ENCODE assay signal across 34 cellular contexts in genomic region chr3:72914383-72914782, GRCh38. TPM values are rescaled to one million over a fixed set of nuclear protein-coding genes. Genes with fewer than 3 reads are reported as not detected.
"Had no signal": no experiment of that assay in that cellular context is flagged by ENCODE, and none has a peak within 500 bp of the region (broad histone marks: within the 10 kb centered on the region; RNA-seq: fewer than 3 reads in every experiment).

No MANE protein-coding gene starts in this region.

- ATAC-seq: activated CD4-positive, alpha-beta T cell treated with anti-CD3 and anti-CD28 coated beads for 36 hours; activated CD4-positive, CD25-positive, alpha-beta regulatory T cell treated with anti-CD3 and anti-CD28 coated beads, Interleukin-2, amount 50 U/mL, for 24 hours; activated CD8-positive, alpha-beta memory T cell treated with anti-CD3 and anti-CD28 coated beads, Interleukin-2, amount 10 ng/mL, durations not matched to agents 7 days and 5 days; activated CD8-positive, alpha-beta T cell treated with anti-CD3 and anti-CD28 coated beads, Interleukin-2, amount 10 ng/mL, durations not matched to agents 7 days and 5 days; activated naive CD8-positive, alpha-beta T cell treated with anti-CD3 and anti-CD28 coated beads, Interleukin-2, amount 50 U/mL, for 24 hours; body of pancreas; WTC11 had no signal

- H3K9me3 ChIP-seq: body of pancreas, breast epithelium had no signal

- H3K36me3 ChIP-seq: breast epithelium, WERI-Rb-1 had no signal

- H3K36me3 Mint-ChIP-seq: activated CD8-positive, alpha-beta memory T cell treated with anti-CD3 and anti-CD28 coated beads, Interleukin-2, amount 10 ng/mL, durations not matched to agents 7 days and 5 days; activated naive CD4-positive, alpha-beta T cell treated with anti-CD3 and anti-CD28 coated beads, Interleukin-2, amount 10 ng/mL, durations not matched to agents 7 days and 5 days; activated naive CD4-positive, alpha-beta T cell treated with anti-CD3 and anti-CD28 coated beads, Interleukin-2, amount 50 U/mL, for 24 hours; activated naive CD8-positive, alpha-beta T cell; activated naive CD8-positive, alpha-beta T cell treated with anti-CD3 and anti-CD28 coated beads, Interleukin-2, amount 10 ng/mL, durations not matched to agents 7 days and 5 days; WTC11 had no signal

- H3K4me3 ChIP-seq: body of pancreas, breast epithelium had no signal

- H3K4me1 ChIP-seq: body of pancreas, breast epithelium had no signal

- H3K27me3 Mint-ChIP-seq: activated CD4-positive, alpha-beta memory T cell treated with anti-CD3 and anti-CD28 coated beads, Interleukin-2, amount 10 ng/mL, durations not matched to agents 7 days and 5 days; activated naive CD4-positive, alpha-beta T cell treated with anti-CD3 and anti-CD28 coated beads, Interleukin-2, amount 50 U/mL, for 24 hours; activated naive CD8-positive, alpha-beta T cell; activated naive CD8-positive, alpha-beta T cell treated with anti-CD3 and anti-CD28 coated beads, Interleukin-2, amount 10 ng/mL, durations not matched to agents 7 days and 5 days; activated naive CD8-positive, alpha-beta T cell treated with anti-CD3 and anti-CD28 coated beads, Interleukin-2, amount 50 U/mL, for 24 hours had no signal

- H3K9me3 Mint-ChIP-seq: activated CD4-positive, alpha-beta memory T cell treated with anti-CD3 and anti-CD28 coated beads, Interleukin-2, amount 10 ng/mL, durations not matched to agents 7 days and 5 days; activated CD4-positive, alpha-beta T cell treated with anti-CD3 and anti-CD28 coated beads, Interleukin-2, amount 10 ng/mL, durations not matched to agents 7 days and 5 days; activated naive CD4-positive, alpha-beta T cell treated with anti-CD3 and anti-CD28 coated beads, Interleukin-2, amount 10 ng/mL, durations not matched to agents 7 days and 5 days; activated naive CD4-positive, alpha-beta T cell treated with anti-CD3 and anti-CD28 coated beads, Interleukin-2, amount 50 U/mL, for 24 hours; activated naive CD8-positive, alpha-beta T cell treated with anti-CD3 and anti-CD28 coated beads, Interleukin-2, amount 10 ng/mL, durations not matched to agents 7 days and 5 days; activated naive CD8-positive, alpha-beta T cell treated with anti-CD3 and anti-CD28 coated beads, Interleukin-2, amount 50 U/mL, for 24 hours; activated T-cell treated with anti-CD3 and anti-CD28 coated beads, Interleukin-2, amount 50 U/mL, for 24 hours; activated T-helper 2 cell treated with anti-CD3 and anti-CD28 coated beads, Interferon-gamma antibody, Interleukin-2, Interleukin-4, amounts not matched to agents 10 μg/mL and 5 μg/mL and 100 μg/mL, durations not matched to agents 14 hours and 24 hours and 36 hours; T-helper 1 cell treated with Interleukin-12 subunit alpha and Interleukin-12 subunit beta and Interleukin-4 antibody, amounts not matched to agents 30 μg/mL and 1 μg/mL, for 36 hours; WTC11 had no signal

- H3K27ac ChIP-seq: body of pancreas, brain microvascular endothelial cell, breast epithelium, WERI-Rb-1 had no signal

- H3K4me1 Mint-ChIP-seq: activated CD4-positive, alpha-beta memory T cell treated with anti-CD3 and anti-CD28 coated beads, Interleukin-2, amount 10 ng/mL, durations not matched to agents 7 days and 5 days; activated CD4-positive, alpha-beta T cell treated with anti-CD3 and anti-CD28 coated beads for 36 hours; activated CD4-positive, alpha-beta T cell treated with anti-CD3 and anti-CD28 coated beads, Interleukin-2, amount 10 ng/mL, durations not matched to agents 7 days and 5 days; activated CD8-positive, alpha-beta memory T cell treated with anti-CD3 and anti-CD28 coated beads, Interleukin-2, amount 10 ng/mL, durations not matched to agents 7 days and 5 days; activated naive CD4-positive, alpha-beta T cell treated with anti-CD3 and anti-CD28 coated beads, Interleukin-2, amount 10 ng/mL, durations not matched to agents 7 days and 5 days; activated naive CD4-positive, alpha-beta T cell treated with anti-CD3 and anti-CD28 coated beads, Interleukin-2, amount 50 U/mL, for 24 hours; activated naive CD8-positive, alpha-beta T cell treated with anti-CD3 and anti-CD28 coated beads, Interleukin-2, amount 10 ng/mL, durations not matched to agents 7 days and 5 days; activated naive CD8-positive, alpha-beta T cell treated with anti-CD3 and anti-CD28 coated beads, Interleukin-2, amount 50 U/mL, for 24 hours; WTC11 had no signal

- DNase-seq: activated CD4-positive, alpha-beta memory T cell treated with anti-CD3 and anti-CD28 coated beads, Interleukin-2, amount 10 ng/mL, durations not matched to agents 7 days and 5 days; activated CD4-positive, alpha-beta T cell treated with anti-CD3 and anti-CD28 coated beads for 1 hour; activated CD4-positive, alpha-beta T cell treated with anti-CD3 and anti-CD28 coated beads for 36 hours; activated CD4-positive, alpha-beta T cell treated with anti-CD3 and anti-CD28 coated beads for 48 hours; activated CD4-positive, alpha-beta T cell treated with anti-CD3 and anti-CD28 coated beads, Interleukin-2, amount 10 ng/mL, durations not matched to agents 7 days and 5 days; activated CD4-positive, alpha-beta T cell treated with anti-CD3 and anti-CD28 coated beads, Interleukin-2, amount 50 U/mL, for 48 hours; activated CD4-positive, CD25-positive, alpha-beta regulatory T cell; activated CD8-positive, alpha-beta memory T cell treated with anti-CD3 and anti-CD28 coated beads for 24 hours; activated CD8-positive, alpha-beta memory T cell treated with anti-CD3 and anti-CD28 coated beads, Interleukin-2, amount 10 ng/mL, durations not matched to agents 7 days and 5 days; activated CD8-positive, alpha-beta memory T cell treated with anti-CD3 and anti-CD28 coated beads, Interleukin-2, amount 50 U/mL, for 48 hours; activated CD8-positive, alpha-beta T cell treated with anti-CD3 and anti-CD28 coated beads, Interleukin-2, amount 10 ng/mL, durations not matched to agents 7 days and 5 days; activated effector memory CD4-positive, alpha-beta T cell treated with Interleukin-2 at 50 U/mL for 16 hours; activated gamma-delta T cell; activated naive CD4-positive, alpha-beta T cell treated with anti-CD3 and anti-CD28 coated beads, Interleukin-2, amount 10 ng/mL, durations not matched to agents 7 days and 5 days; activated naive CD4-positive, alpha-beta T cell treated with Interleukin-2 at 50 U/mL for 16 hours; activated naive CD8-positive, alpha-beta T cell treated with anti-CD3 and anti-CD28 coated beads, Interleukin-2, amount 10 ng/mL, durations not matched to agents 7 days and 5 days; activated naive CD8-positive, alpha-beta T cell treated with anti-CD3 and anti-CD28 coated beads, Interleukin-2, amount 50 U/mL, for 24 hours; activated T-cell treated with anti-CD3 and anti-CD28 coated beads, Interleukin-2, amount 50 U/mL, for 24 hours; activated T-cell treated with anti-CD3 and anti-CD28 coated beads, Interleukin-2, amount 50 U/mL, for 48 hours; amygdala; anterior cingulate cortex; body of pancreas; brain microvascular endothelial cell; central memory CD4-positive, alpha-beta T cell; T-helper 1 cell; WERI-Rb-1 had no signal

- H3K27me3 ChIP-seq: body of pancreas, brain microvascular endothelial cell, breast epithelium had no signal

- H3K4me3 Mint-ChIP-seq: activated CD4-positive, alpha-beta memory T cell treated with anti-CD3 and anti-CD28 coated beads, Interleukin-2, amount 10 ng/mL, durations not matched to agents 7 days and 5 days; activated CD4-positive, alpha-beta T cell treated with anti-CD3 and anti-CD28 coated beads for 36 hours; activated CD4-positive, alpha-beta T cell treated with anti-CD3 and anti-CD28 coated beads, Interleukin-2, amount 10 ng/mL, durations not matched to agents 7 days and 5 days; activated CD8-positive, alpha-beta memory T cell treated with anti-CD3 and anti-CD28 coated beads, Interleukin-2, amount 10 ng/mL, durations not matched to agents 7 days and 5 days; activated CD8-positive, alpha-beta T cell treated with anti-CD3 and anti-CD28 coated beads, Interleukin-2, amount 10 ng/mL, durations not matched to agents 7 days and 5 days; activated naive CD4-positive, alpha-beta T cell treated with anti-CD3 and anti-CD28 coated beads, Interleukin-2, amount 10 ng/mL, durations not matched to agents 7 days and 5 days; activated naive CD4-positive, alpha-beta T cell treated with anti-CD3 and anti-CD28 coated beads, Interleukin-2, amount 50 U/mL, for 24 hours; activated naive CD8-positive, alpha-beta T cell; activated naive CD8-positive, alpha-beta T cell treated with anti-CD3 and anti-CD28 coated beads, Interleukin-2, amount 10 ng/mL, durations not matched to agents 7 days and 5 days; activated naive CD8-positive, alpha-beta T cell treated with anti-CD3 and anti-CD28 coated beads, Interleukin-2, amount 50 U/mL, for 24 hours; activated T-cell treated with anti-CD3 and anti-CD28 coated beads, Interleukin-2, amount 50 U/mL, for 24 hours; T-helper 1 cell treated with Interleukin-12 subunit alpha and Interleukin-12 subunit beta and Interleukin-4 antibody, amounts not matched to agents 30 μg/mL and 1 μg/mL, for 36 hours; WTC11 had no signal

- H3K27ac Mint-ChIP-seq: activated CD4-positive, alpha-beta memory T cell treated with anti-CD3 and anti-CD28 coated beads, Interleukin-2, amount 10 ng/mL, durations not matched to agents 7 days and 5 days; activated CD4-positive, alpha-beta T cell treated with anti-CD3 and anti-CD28 coated beads for 36 hours; activated CD4-positive, alpha-beta T cell treated with anti-CD3 and anti-CD28 coated beads, Interleukin-2, amount 10 ng/mL, durations not matched to agents 7 days and 5 days; activated CD8-positive, alpha-beta memory T cell treated with anti-CD3 and anti-CD28 coated beads, Interleukin-2, amount 10 ng/mL, durations not matched to agents 7 days and 5 days; activated CD8-positive, alpha-beta T cell treated with anti-CD3 and anti-CD28 coated beads, Interleukin-2, amount 10 ng/mL, durations not matched to agents 7 days and 5 days; activated naive CD4-positive, alpha-beta T cell treated with anti-CD3 and anti-CD28 coated beads, Interleukin-2, amount 10 ng/mL, durations not matched to agents 7 days and 5 days; activated naive CD4-positive, alpha-beta T cell treated with anti-CD3 and anti-CD28 coated beads, Interleukin-2, amount 50 U/mL, for 24 hours; activated naive CD8-positive, alpha-beta T cell; activated naive CD8-positive, alpha-beta T cell treated with anti-CD3 and anti-CD28 coated beads, Interleukin-2, amount 10 ng/mL, durations not matched to agents 7 days and 5 days; activated naive CD8-positive, alpha-beta T cell treated with anti-CD3 and anti-CD28 coated beads, Interleukin-2, amount 50 U/mL, for 24 hours; activated T-cell treated with anti-CD3 and anti-CD28 coated beads, Interleukin-2, amount 50 U/mL, for 24 hours; activated T-helper 2 cell treated with anti-CD3 and anti-CD28 coated beads, Interferon-gamma antibody, Interleukin-2, Interleukin-4, amounts not matched to agents 10 μg/mL and 5 μg/mL and 100 μg/mL, durations not matched to agents 14 hours and 24 hours and 36 hours; T-helper 1 cell treated with Interleukin-12 subunit alpha and Interleukin-12 subunit beta and Interleukin-4 antibody, amounts not matched to agents 30 μg/mL and 1 μg/mL, for 36 hours; WTC11 had no signal

RNA-seq across cellular contexts. Expression of gene GXYLT2, which starts 26.5 kb away (rescaled TPM):
- total RNA-seq: activated CD4-positive, alpha-beta memory T cell treated with anti-CD3 and anti-CD28 coated beads, Interleukin-2, amount 10 ng/mL, durations not matched to agents 7 days and 5 days; activated CD4-positive, alpha-beta T cell treated with anti-CD3 and anti-CD28 coated beads, Interleukin-2, amount 10 ng/mL, durations not matched to agents 7 days and 5 days; activated CD8-positive, alpha-beta memory T cell treated with anti-CD3 and anti-CD28 coated beads, Interleukin-2, amount 10 ng/mL, durations not matched to agents 7 days and 5 days; activated CD8-positive, alpha-beta T cell treated with anti-CD3 and anti-CD28 coated beads, Interleukin-2, amount 10 ng/mL, durations not matched to agents 7 days and 5 days; activated naive CD8-positive, alpha-beta T cell treated with anti-CD3 and anti-CD28 coated beads, Interleukin-2, amount 10 ng/mL, durations not matched to agents 7 days and 5 days; activated T-helper 2 cell treated with anti-CD3 and anti-CD28 coated beads, Interferon-gamma antibody, Interleukin-2, Interleukin-4, amounts not matched to agents 10 μg/mL and 5 μg/mL and 100 μg/mL, durations not matched to agents 14 hours and 24 hours and 36 hours; T-helper 2 cell treated with Interferon-gamma antibody and Interleukin-4, amounts not matched to agents 100 ng/mL and 5 ng/mL, for 36 hours had no signal
